In the genomic region with DNA sequence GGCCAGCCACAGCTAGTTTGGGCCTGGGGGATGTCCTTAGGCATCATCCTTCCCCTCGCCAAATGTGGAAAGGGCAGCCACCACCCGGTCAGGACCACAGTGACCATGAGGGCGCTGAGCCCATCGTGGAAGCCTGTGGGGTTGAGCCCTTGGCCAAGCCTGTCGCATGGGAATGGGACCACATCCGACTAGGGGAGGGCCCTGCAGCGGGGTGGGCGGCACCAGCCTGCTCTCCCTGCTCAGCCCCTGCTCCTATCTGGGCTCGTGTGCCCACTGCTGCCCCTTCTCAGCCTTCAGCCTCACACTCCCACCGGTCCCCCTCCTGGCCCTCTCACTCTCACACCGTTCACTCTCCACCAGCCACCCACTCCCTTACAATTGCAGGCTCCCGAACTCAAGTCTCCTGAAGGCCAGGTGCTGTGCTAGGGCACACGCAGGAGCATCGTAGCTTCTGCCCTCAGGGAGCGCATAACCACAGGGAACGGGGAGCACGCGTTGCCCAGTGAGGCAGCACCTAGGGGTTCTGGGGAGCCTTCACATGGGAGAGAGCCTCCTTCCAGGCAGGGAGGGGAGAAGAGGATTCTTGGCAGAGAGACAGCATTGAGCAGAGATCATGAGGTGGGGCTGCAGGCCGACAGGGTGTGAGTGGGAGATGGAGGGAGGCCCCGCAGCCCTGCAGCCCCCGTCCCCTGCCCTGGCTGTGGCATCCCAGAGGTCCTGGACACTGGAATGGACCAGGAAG, we compare ENCODE assay signal across 12 cellular contexts. TPM values are rescaled to one million over a fixed set of nuclear protein-coding genes. Genes with fewer than 3 reads are reported as not detected.
DNase-seq lines count a peak whose midpoint lies in the region; ATAC-seq and TF ChIP-seq lines count a peak whose summit lies in the region.
"Had no signal": no experiment of that assay in that cellular context is flagged by ENCODE, and none has a peak within 500 bp of the region (broad histone marks: within the 10 kb centered on the region; RNA-seq: fewer than 3 reads in every experiment).

No MANE protein-coding gene starts in this region.

- H3K4me1 ChIP-seq in ovary (ENCODE audit: insufficient read depth) (peaks cover 12% of the 10 kb centered on the region), upper lobe of right lung (peaks cover 20% of the 10 kb centered on the region)

- DNase-seq in Right ventricle myocardium superior (peak; percentile 40), Right ventricle myocardium inferior (ENCODE audit: missing footprints) (no peak), glutamatergic neuron (no peak), ovary (peak in 2 of 5 donors; percentile 53 to 57), upper lobe of right lung (peak; percentile 62)
- DNase-seq in CD4-positive, alpha-beta T cell, result no peak
- DNase-seq: mammary epithelial cell, NCI-H345, SHP77 had no signal

- ATAC-seq in Right ventricle myocardium superior (ENCODE audit: poor library complexity), result no peak
- no peak for ATAC-seq in Right ventricle myocardium inferior
- ATAC-seq in upper lobe of right lung, result no peak
- ATAC-seq in stimulated activated memory B cell treated with anti-CD40 and anti-IgM and Interleukin-4, amounts not matched to agents 10 μg/mL and 1 μg/mL and 100 μg/mL, for 72 hours, result no peak
- no peak for ATAC-seq in HG02623 (IDR thresholded peaks at IDR 0.05; ENCODE audit: unreplicated experiment)
- no peak for ATAC-seq in CD4-positive, alpha-beta T cell (ENCODE audit: poor library complexity)
- ATAC-seq: activated T-helper 17 cell treated with anti-CD3 and anti-CD28 coated beads, Interleukin-2, amount 50 U/mL, for 72 hours had no signal

- no peaks in the 10 kb centered on the region for H3K36me3 ChIP-seq in ovary
- no peaks in the 10 kb centered on the region for H3K36me3 ChIP-seq in upper lobe of right lung

- H3K36me3 Mint-ChIP-seq in glutamatergic neuron (ENCODE audit: unreplicated experiment), result peaks cover 6% of the 10 kb centered on the region
- no peaks in the 10 kb centered on the region for H3K36me3 Mint-ChIP-seq in stimulated activated memory B cell treated with anti-CD40 and anti-IgM and Interleukin-4, amounts not matched to agents 10 μg/mL and 1 μg/mL and 100 μg/mL, for 72 hours
- no peaks in the 10 kb centered on the region for H3K36me3 Mint-ChIP-seq in CD4-positive, alpha-beta T cell (ENCODE audit: low read depth)

- H3K27me3 ChIP-seq in ovary (no peaks in the 10 kb centered on the region), upper lobe of right lung (no peaks in the 10 kb centered on the region)
- no peaks in the 10 kb centered on the region for H3K27me3 ChIP-seq in CD4-positive, alpha-beta T cell (ENCODE audit: control insufficient read depth, insufficient read depth, low read length)

- H3K4me3 Mint-ChIP-seq in glutamatergic neuron (ENCODE audit: unreplicated experiment), result peak overlapping the region; percentile 75
- no peak overlapping the region for H3K4me3 Mint-ChIP-seq in stimulated activated memory B cell treated with anti-CD40 and anti-IgM and Interleukin-4, amounts not matched to agents 10 μg/mL and 1 μg/mL and 100 μg/mL, for 72 hours
- H3K4me3 Mint-ChIP-seq in CD4-positive, alpha-beta T cell, result no peak overlapping the region
- H3K4me3 Mint-ChIP-seq: activated T-helper 17 cell treated with anti-CD3 and anti-CD28 coated beads, Interleukin-2, amount 50 U/mL, for 72 hours had no signal

- TF ChIP-seq EP300 in ovary (IDR thresholded peaks at IDR 0.05), result no peak

- H3K27ac ChIP-seq in ovary (peak overlapping the region; percentile 68 to 97), upper lobe of right lung (peak overlapping the region; percentile 91)
- no peak overlapping the region for H3K27ac ChIP-seq in CD4-positive, alpha-beta T cell (ENCODE audit: low read depth, low read length)

- no peaks in the 10 kb centered on the region for H3K9me3 ChIP-seq in ovary
- no peaks in the 10 kb centered on the region for H3K9me3 ChIP-seq in upper lobe of right lung
- H3K9me3 ChIP-seq in CD4-positive, alpha-beta T cell (ENCODE audit: control insufficient read depth, low read length), result no peaks in the 10 kb centered on the region

- H3K9me3 Mint-ChIP-seq in glutamatergic neuron (ENCODE audit: unreplicated experiment), result peaks cover 25% of the 10 kb centered on the region
- no peaks in the 10 kb centered on the region for H3K9me3 Mint-ChIP-seq in stimulated activated memory B cell treated with anti-CD40 and anti-IgM and Interleukin-4, amounts not matched to agents 10 μg/mL and 1 μg/mL and 100 μg/mL, for 72 hours
- no peaks in the 10 kb centered on the region for H3K9me3 Mint-ChIP-seq in CD4-positive, alpha-beta T cell
- H3K9me3 Mint-ChIP-seq: activated T-helper 17 cell treated with anti-CD3 and anti-CD28 coated beads, Interleukin-2, amount 50 U/mL, for 72 hours had no signal

- TF ChIP-seq POLR2A in ovary (IDR thresholded peaks at IDR 0.05), result no peak

- peak overlapping the region; percentile 100 for H3K27ac Mint-ChIP-seq in glutamatergic neuron (ENCODE audit: unreplicated experiment)
- H3K27ac Mint-ChIP-seq in stimulated activated memory B cell treated with anti-CD40 and anti-IgM and Interleukin-4, amounts not matched to agents 10 μg/mL and 1 μg/mL and 100 μg/mL, for 72 hours, result no peak overlapping the region
- no peak overlapping the region for H3K27ac Mint-ChIP-seq in CD4-positive, alpha-beta T cell

- peaks cover 23% of the 10 kb centered on the region for H3K27me3 Mint-ChIP-seq in glutamatergic neuron (ENCODE audit: unreplicated experiment)
- peaks cover 38% of the 10 kb centered on the region for H3K27me3 Mint-ChIP-seq in stimulated activated memory B cell treated with anti-CD40 and anti-IgM and Interleukin-4, amounts not matched to agents 10 μg/mL and 1 μg/mL and 100 μg/mL, for 72 hours
- no peaks in the 10 kb centered on the region for H3K27me3 Mint-ChIP-seq in CD4-positive, alpha-beta T cell
- H3K27me3 Mint-ChIP-seq: activated T-helper 17 cell treated with anti-CD3 and anti-CD28 coated beads, Interleukin-2, amount 50 U/mL, for 72 hours had no signal

- POLR2A ChIA-PET in CD4-positive, alpha-beta T cell (lab: Charles Lee), result interaction anchor here (2.2 kb wide), 1 partner anchor 13 kb away, joined by 30 read pairs; no protein-coding TSS in a partner anchor

- H3K4me3 ChIP-seq in ovary (no peak overlapping the region), upper lobe of right lung (no peak overlapping the region)

- WGBS in ovary, 3 donors, result 72 to 77% (median 74%) methylated on average over 21 of the region's 21 CpGs

- H3K4me1 Mint-ChIP-seq in glutamatergic neuron (ENCODE audit: low read depth, unreplicated experiment), result peaks cover 47% of the 10 kb centered on the region
- H3K4me1 Mint-ChIP-seq in stimulated activated memory B cell treated with anti-CD40 and anti-IgM and Interleukin-4, amounts not matched to agents 10 μg/mL and 1 μg/mL and 100 μg/mL, for 72 hours, result peaks cover 11% of the 10 kb centered on the region
- peaks cover 7% of the 10 kb centered on the region for H3K4me1 Mint-ChIP-seq in CD4-positive, alpha-beta T cell (ENCODE audit: low read depth)

- intact Hi-C loops in Right ventricle myocardium superior (cut with DNase I) (no loop called here), Right ventricle myocardium inferior (cut with DNase I) (no loop called here), ovary (cut with DNase I) (loop anchor here in 2 of 4 donors (10.0 kb wide), 2 partner anchors 352 to 362 kb away; no protein-coding TSS in a partner anchor), upper lobe of right lung (cut with DNase I) (no loop called here)
- intact Hi-C loops in CD4-positive, alpha-beta T cell (cut with DNase I, micrococcal nuclease), result loop anchor here (5.0 to 10.0 kb wide), 2 partner anchors 182 to 370 kb away; a partner anchor contains a TSS

- TF ChIP-seq CTCF in glutamatergic neuron (IDR thresholded peaks at IDR 0.05; ENCODE audit: partially characterized antibody, unreplicated experiment) (no peak), ovary (IDR thresholded peaks at IDR 0.05) (no peak), upper lobe of right lung (IDR thresholded peaks at IDR 0.05) (no peak)
- TF ChIP-seq CTCF in CD4-positive, alpha-beta T cell (IDR thresholded peaks at IDR 0.05), result no peak

- CTCF ChIA-PET in CD4-positive, alpha-beta T cell (lab: Charles Lee), result interaction anchor here (0.9 to 2.8 kb wide), 4 partner anchors 13 to 37 kb away, joined by 3 to 46 read pairs (median 8); no protein-coding TSS in a partner anchor

RNA-seq across cellular contexts. Expression of a gene that starts 26.1 kb away (rescaled TPM):
- total RNA-seq in Right ventricle myocardium superior (14.6 TPM), Right ventricle myocardium inferior (15.9 TPM), glutamatergic neuron (ENCODE audit: unreplicated experiment) (163 TPM), ovary (10 to 100 TPM; 10.1 to 33.8 (median 19.9) TPM), upper lobe of right lung (11.1 TPM)
- polyA plus RNA-seq in ovary, result 10 to 100 TPM; 16.1 to 17.0 TPM
- 1 to 10 TPM; 3.0 to 3.5 TPM for total RNA-seq in CD4-positive, alpha-beta T cell

RNA-seq across cellular contexts. Expression of a gene that starts 39.8 kb away (rescaled TPM):
- total RNA-seq in Right ventricle myocardium superior (26.8 TPM), Right ventricle myocardium inferior (31.2 TPM), glutamatergic neuron (ENCODE audit: unreplicated experiment) (19.5 TPM), ovary (10 to 100 TPM in 5 of 7 donors, 1 to 10 TPM in 2; 6.0 to 22.9 (median 13.3) TPM), upper lobe of right lung (23.4 TPM)
- 10 to 100 TPM in 1 of 2 donors, 1 to 10 TPM in 1; 2.1 to 12.1 TPM for polyA plus RNA-seq in ovary
- total RNA-seq in CD4-positive, alpha-beta T cell, result 1 to 10 TPM; 4.6 to 5.3 TPM

RNA-seq across cellular contexts. Expression of a gene that starts 42.2 kb away (rescaled TPM):
- total RNA-seq in Right ventricle myocardium superior (18.2 TPM), Right ventricle myocardium inferior (22.3 TPM), glutamatergic neuron (ENCODE audit: unreplicated experiment) (27.6 TPM), ovary (10 to 100 TPM; 37.4 to 60.8 (median 51.7) TPM), upper lobe of right lung (82.9 TPM)
- 10 to 100 TPM; 20.7 to 26.0 TPM for polyA plus RNA-seq in ovary
- total RNA-seq in CD4-positive, alpha-beta T cell, result 10 to 100 TPM; 39.2 to 42.9 TPM

Comparison
In these comparisons a context has a peak if more than half of its experiments do, and no peak if none do; other contexts are left out.
1. DNase-seq: peak in Right ventricle myocardium superior (single experiment) and upper lobe of right lung (single experiment); none in Right ventricle myocardium inferior (single experiment), glutamatergic neuron (single experiment) and CD4-positive, alpha-beta T cell (0 of 10).
2. intact Hi-C loops: an anchor here in CD4-positive, alpha-beta T cell (5.0 to 10.0 kb wide); none called in Right ventricle myocardium superior, Right ventricle myocardium inferior and upper lobe of right lung.